In the genomic region with DNA sequence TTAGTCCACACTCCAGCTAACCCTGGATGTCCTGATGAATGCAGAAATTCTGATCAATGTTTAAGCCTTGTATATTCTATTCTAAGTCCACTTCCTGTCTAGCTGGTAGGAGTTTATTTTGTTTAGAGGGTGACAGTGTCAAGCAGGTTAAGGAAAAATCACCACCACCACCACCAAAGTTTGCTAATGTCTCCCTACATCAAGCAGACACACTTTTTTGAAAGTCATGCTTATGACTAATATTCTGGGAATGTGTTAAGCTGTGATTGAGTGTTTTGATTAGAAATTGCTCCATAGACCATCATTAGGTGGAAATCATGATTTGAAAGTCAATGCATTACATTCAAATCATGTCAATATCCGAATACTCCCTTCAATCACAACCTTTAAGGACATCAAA, we compare ENCODE assay signal across 28 cellular contexts.
"Had no signal": no experiment of that assay in that cellular context is flagged by ENCODE, and none has a peak within 500 bp of the region (broad histone marks: within the 10 kb centered on the region; RNA-seq: fewer than 3 reads in every experiment).

No MANE protein-coding gene starts in this region.

- H3K4me1 Mint-ChIP-seq: activated B cell treated with CpG ODN at 0.5 μM for 24 hours; activated CD4-positive, alpha-beta T cell treated with anti-CD3 and anti-CD28 coated beads, Interleukin-2, amount 10 ng/mL, durations not matched to agents 24 days and 14 days; activated naive CD8-positive, alpha-beta T cell treated with anti-CD3 and anti-CD28 coated beads for 36 hours; activated T-helper 17 cell treated with anti-CD3 and anti-CD28 coated beads, Interleukin-2, amount 50 U/mL, for 72 hours; central memory CD8-positive, alpha-beta T cell; T-cell had no signal

- H3K4me3 ChIP-seq: breast epithelium, K562, SK-N-MC had no signal

- H3K27ac Mint-ChIP-seq: activated B cell treated with CpG ODN at 0.5 μM for 24 hours; activated CD4-positive, alpha-beta T cell treated with anti-CD3 and anti-CD28 coated beads, Interleukin-2, amount 10 ng/mL, durations not matched to agents 24 days and 14 days; activated naive CD4-positive, alpha-beta T cell treated with anti-CD3 and anti-CD28 coated beads for 36 hours; activated naive CD8-positive, alpha-beta T cell treated with anti-CD3 and anti-CD28 coated beads for 36 hours; activated T-helper 17 cell treated with anti-CD3 and anti-CD28 coated beads, Interleukin-2, amount 50 U/mL, for 72 hours; T-cell had no signal

- H3K36me3 Mint-ChIP-seq: activated naive CD8-positive, alpha-beta T cell treated with anti-CD3 and anti-CD28 coated beads for 36 hours; T-cell had no signal

- H3K36me3 ChIP-seq: breast epithelium had no signal

- H3K9me3 ChIP-seq: breast epithelium had no signal

- ATAC-seq: activated T-helper 17 cell treated with anti-CD3 and anti-CD28 coated beads, Interleukin-2, amount 50 U/mL, for 72 hours; K562; Panc1; Right ventricle myocardium inferior; T-cell had no signal

- H3K27me3 ChIP-seq: breast epithelium had no signal

- H3K4me1 ChIP-seq: breast epithelium had no signal

- H3K4me3 Mint-ChIP-seq: activated B cell treated with CpG ODN at 0.5 μM for 24 hours; activated CD4-positive, alpha-beta T cell treated with anti-CD3 and anti-CD28 coated beads, Interleukin-2, amount 10 ng/mL, durations not matched to agents 24 days and 14 days; activated naive CD4-positive, alpha-beta T cell treated with anti-CD3 and anti-CD28 coated beads for 36 hours; activated naive CD8-positive, alpha-beta T cell treated with anti-CD3 and anti-CD28 coated beads for 36 hours; activated T-helper 17 cell treated with anti-CD3 and anti-CD28 coated beads, Interleukin-2, amount 50 U/mL, for 72 hours; central memory CD8-positive, alpha-beta T cell; T-cell had no signal

- H3K27ac ChIP-seq: breast epithelium, SK-N-MC had no signal

- H3K27me3 Mint-ChIP-seq: activated B cell treated with CpG ODN at 0.5 μM for 24 hours; activated CD4-positive, alpha-beta T cell treated with anti-CD3 and anti-CD28 coated beads, Interleukin-2, amount 10 ng/mL, durations not matched to agents 24 days and 14 days; activated naive CD8-positive, alpha-beta T cell treated with anti-CD3 and anti-CD28 coated beads for 36 hours; activated T-helper 17 cell treated with anti-CD3 and anti-CD28 coated beads, Interleukin-2, amount 50 U/mL, for 72 hours; central memory CD8-positive, alpha-beta T cell; T-cell had no signal

- DNase-seq: activated B cell treated with CpG ODN at 0.5 μM for 24 hours; activated CD4-positive, alpha-beta T cell treated with anti-CD3 and anti-CD28 coated beads for 1 hour; activated CD4-positive, alpha-beta T cell treated with anti-CD3 and anti-CD28 coated beads, Interleukin-2, amount 10 ng/mL, durations not matched to agents 24 days and 14 days; activated CD4-positive, alpha-beta T cell treated with anti-CD3 and anti-CD28 coated beads, Interleukin-2, amount 50 U/mL, for 48 hours; activated gamma-delta T cell; activated naive CD4-positive, alpha-beta T cell treated with anti-CD3 and anti-CD28 coated beads for 36 hours; activated naive CD8-positive, alpha-beta T cell treated with anti-CD3 and anti-CD28 coated beads for 36 hours; activated T-cell treated with anti-CD3 and anti-CD28 coated beads, Interleukin-2, amount 50 U/mL, for 48 hours; Karpas-422; NCI-H1417; NCI-H1930; NCI-H2171 treated with DMSO at 0.1 percent for 48 hours; NCI-H226; NCI-H510A; NCI-H69; NK-92 treated with Interleukin-12 subunit alpha and Interleukin-12 subunit beta, amount 100 ng/mL, for 24 hours; OCI-M1; RPMI8226; T-cell; T-helper 2 cell; T1000 had no signal

- H3K9me3 Mint-ChIP-seq: activated B cell treated with CpG ODN at 0.5 μM for 24 hours; activated CD4-positive, alpha-beta T cell treated with anti-CD3 and anti-CD28 coated beads, Interleukin-2, amount 10 ng/mL, durations not matched to agents 24 days and 14 days; activated naive CD8-positive, alpha-beta T cell treated with anti-CD3 and anti-CD28 coated beads for 36 hours had no signal
